ENCODE assay signal across 9 cellular contexts in genomic region chr14:50085570-50086315, GRCh38. TPM values are rescaled to one million over a fixed set of nuclear protein-coding genes. Genes with fewer than 3 reads are reported as not detected.
DNase-seq lines count a peak whose midpoint lies in the region; ATAC-seq, FAIRE-seq and TF ChIP-seq lines count a peak whose summit lies in the region.
"Had no signal": no experiment of that assay in that cellular context is flagged by ENCODE, and none has a peak within 500 bp of the region (broad histone marks: within the 10 kb centered on the region; RNA-seq: fewer than 3 reads in every experiment).

No MANE protein-coding gene starts in this region.

- POLR2A ChIA-PET in H1 (lab: Charles Lee; ENCODE audit: partially characterized antibody): interaction anchor here (0.8 to 1.4 kb wide), 2 partner anchors 22 to 28 kb away, joined by 3 read pairs; no protein-coding TSS in a partner anchor

- no peak overlapping the region for H2BK5ac ChIP-seq in H1 (ENCODE audit: low read depth, low read length)

- H3K4me2 ChIP-seq in H1 (ENCODE audit: insufficient read depth in 1 of 2, low read depth in 2 of 2, low read length in 2 of 2): no peak overlapping the region

- H2AK5ac ChIP-seq in H1 (ENCODE audit: low read depth, low read length): no peak overlapping the region

- intact Hi-C loops in right cardiac atrium (cut with DNase I): no loop called here

- H3K9me3 ChIP-seq in H1 (ENCODE audit: insufficient read depth in 2 of 2, low read depth in 1 of 2, low read length in 1 of 2) (no peaks in the 10 kb centered on the region), right cardiac atrium (ENCODE audit: control insufficient read depth, low read length) (no peaks in the 10 kb centered on the region)

- H3K27me3 Mint-ChIP-seq in IgD-negative memory B cell: no peaks in the 10 kb centered on the region

- H3K4me1 ChIP-seq in H1 (replicated peaks in 1 of 4; ENCODE audit: control insufficient read depth in 3 of 4, insufficient read depth in 4 of 4, low read length in 3 of 4) (no peaks in the 10 kb centered on the region), right cardiac atrium (ENCODE audit: control insufficient read depth, insufficient read depth, low read length) (no peaks in the 10 kb centered on the region)

- H3K27ac Mint-ChIP-seq in IgD-negative memory B cell: peak overlapping the region; percentile 94 to 99 (median 98)

- 0 out of 2 replicates have a peak overlapping the region, but pooled peaks have one; percentile 5 for H2AFZ ChIP-seq in H1 (ENCODE audit: low read length)

- no peak for TF ChIP-seq EP300 in H1 (IDR thresholded peaks at IDR 0.05; ENCODE audit: borderline replicate concordance in 1 of 2, low read depth in 2 of 2, low read length in 2 of 2)

- no peak overlapping the region for H2BK12ac ChIP-seq in H1 (ENCODE audit: low read depth, low read length)

- H2BK120ac ChIP-seq in H1 (replicated peaks; ENCODE audit: low read depth, low read length): no peak overlapping the region

- H2BK15ac ChIP-seq in H1 (ENCODE audit: low read length): no peak overlapping the region

- no peak overlapping the region for H4K91ac ChIP-seq in H1 (replicated peaks; ENCODE audit: insufficient read length, low read length)

- H3K4me1 Mint-ChIP-seq in IgD-negative memory B cell: peaks cover 45 to 71% (median 63%) of the 10 kb centered on the region in 3 donors

- no peaks in the 10 kb centered on the region for H3K79me1 ChIP-seq in H1 (ENCODE audit: low read depth, low read length)

- H3K56ac ChIP-seq in H1 (replicated peaks; ENCODE audit: insufficient read length, low read depth, low read length): no peak overlapping the region

- no peak overlapping the region for H2BK20ac ChIP-seq in H1 (ENCODE audit: low read length)

- H3K4me3 ChIP-seq in H1 (ENCODE audit: extremely low read depth in 1 of 4, insufficient read depth in 2 of 4, low read depth in 3 of 4, low read length in 4 of 4): no peak overlapping the region
- no peak overlapping the region for H3K4me3 ChIP-seq in right cardiac atrium (ENCODE audit: low read length)

- no peaks in the 10 kb centered on the region for H4K20me1 ChIP-seq in H1 (replicated peaks in 1 of 2; ENCODE audit: control insufficient read depth in 1 of 2, insufficient read depth in 2 of 2, low read length in 2 of 2)

- no peak for TF ChIP-seq CTCF in H1 (IDR thresholded peaks at IDR 0.05; ENCODE audit: control extremely low read depth in 1 of 3, insufficient read depth in 1 of 3, low read depth in 1 of 3, low read length in 3 of 3)

- H3K23ac ChIP-seq in H1 (ENCODE audit: insufficient read length): no peak overlapping the region

- H3K27me3 ChIP-seq in H1 (replicated peaks in 1 of 4; ENCODE audit: control insufficient read depth in 3 of 4, extremely low read depth in 1 of 4, insufficient read depth in 3 of 4, low read length in 3 of 4) (no peaks in the 10 kb centered on the region), right cardiac atrium (ENCODE audit: control insufficient read depth, insufficient read depth) (no peaks in the 10 kb centered on the region)

- H3K9me3 Mint-ChIP-seq in IgD-negative memory B cell: peaks cover 0 to 2% (median 0%) of the 10 kb centered on the region in 3 donors

- DNase-seq in GM12891 (ENCODE audit: insufficient read length, low spot score) (no peak), H1 (ENCODE audit: low read depth in 1 of 2, low spot score in 2 of 2) (no peak), NCI-H526 (lab: John Stamatoyannopoulos, UW) (no peak), NCI-H524 (lab: John Stamatoyannopoulos, UW) (no peak), right cardiac atrium (no peak), HuH-7 (ENCODE audit: low spot score) (no peak)

- no peak for TF ChIP-seq RAD21 in H1 (IDR thresholded peaks at IDR 0.05 in 1 of 2, conservative IDR thresholded peaks at IDR 0.05 in 1 of 2; ENCODE audit: low read depth in 2 of 2, low read length in 2 of 2)

- no peaks in the 10 kb centered on the region; the same call in 1 of the 2 replicates for H3K23me2 ChIP-seq in H1 (ENCODE audit: low read depth, low read length)

- H3K18ac ChIP-seq in H1 (ENCODE audit: extremely low read depth, low read length): no peak overlapping the region

- peak overlapping the region; percentile 31; the same call in 1 of the 2 replicates for H4K8ac ChIP-seq in H1 (ENCODE audit: extremely low read depth, insufficient read depth, low read length)

- TF ChIP-seq POLR2A in GM12891 (IDR thresholded peaks at IDR 0.05; ENCODE audit: low read depth, low read length) (no peak), H1 (IDR thresholded peaks at IDR 0.05; ENCODE audit: control extremely low read depth in 1 of 2, low read depth in 2 of 2, low read length in 2 of 2) (no peak)

- H3K27ac ChIP-seq in H1 (ENCODE audit: low read depth, low read length) (no peak overlapping the region), right cardiac atrium (ENCODE audit: low read length) (no peak overlapping the region)

- WGBS in H1 (ENCODE audit: extremely low coverage in 1 of 2, insufficient coverage in 1 of 2, insufficient read length in 1 of 2, insufficient replicate concordance in 2 of 2, low coverage in 1 of 2, low lambda C conversion rate in 2 of 2, missing lambda C conversion rate in 1 of 2), 2 experiments: 88% methylated on average over 10 of the region's 10 CpGs; no CpG with 5 or more reads in 1 of the 2 experiments
- 85% methylated on average over 10 of the region's 10 CpGs for WGBS in right cardiac atrium

- H3K9ac ChIP-seq in H1 (replicated peaks in 1 of 4; ENCODE audit: extremely low read depth in 1 of 4, low read depth in 3 of 4, low read length in 3 of 4): no peak overlapping the region

- no peak overlapping the region for H4K5ac ChIP-seq in H1 (ENCODE audit: insufficient read length, low read depth, low read length)

- ATAC-seq in GM21576 (IDR thresholded peaks at IDR 0.05; ENCODE audit: unreplicated experiment) (peak; percentile 47), right cardiac atrium (no peak)

- H3K79me2 ChIP-seq in H1 (ENCODE audit: control insufficient read depth in 1 of 2, insufficient read depth in 2 of 2, low read length in 2 of 2): no peaks in the 10 kb centered on the region

- peak overlapping the region; percentile 41 to 86 (median 79) for H3K4me3 Mint-ChIP-seq in IgD-negative memory B cell

- no peak overlapping the region for H3K4ac ChIP-seq in H1 (replicated peaks; ENCODE audit: insufficient read length, low read depth, low read length)

- CTCF ChIA-PET in H1 (lab: Charles Lee; ENCODE audit: partially characterized antibody): interaction anchor here (0.6 to 1.2 kb wide), 2 partner anchors 79 to 221 kb away, joined by 3 read pairs; no protein-coding TSS in a partner anchor

- H3K14ac ChIP-seq in H1 (ENCODE audit: insufficient read length): no peak overlapping the region

- no peaks in the 10 kb centered on the region for H3K36me3 ChIP-seq in H1 (ENCODE audit: control insufficient read depth in 2 of 4, insufficient read depth in 4 of 4, low read length in 3 of 4)

- H3K36me3 Mint-ChIP-seq in IgD-negative memory B cell: peaks cover 7% of the 10 kb centered on the region

- FAIRE-seq in GM12891 (lab: Jason Lieb, UNC) (peak; percentile 96), H1 (lab: Jason Lieb, UNC) (no peak)
- FAIRE-seq: keratinocyte had no signal

TF ChIP-seq in GM12891, 5 proteins besides CTCF, POLR2A, EP300 and RAD21:
- TF ChIP-seq POU2F2 (IDR thresholded peaks at IDR 0.05; ENCODE audit: low read depth, low read length) (peak; percentile 77; the same call in 1 of the 2 replicates), POLR2AphosphoS5 (IDR thresholded peaks at IDR 0.05; ENCODE audit: low read depth, low read length) (0 out of 2 replicates have a peak, but pooled peaks have one; percentile 22), TAF1 (IDR thresholded peaks at IDR 0.05; ENCODE audit: low read depth, low read length) (0 out of 2 replicates have a peak, but pooled peaks have one; percentile 12), PAX5 (IDR thresholded peaks at IDR 0.05; ENCODE audit: insufficient read depth, low read length, severe bottlenecking) (peak; percentile 47), SPI1 (IDR thresholded peaks at IDR 0.05; ENCODE audit: low read depth, low read length) (peak; percentile 75)

TF ChIP-seq in H1, 55 proteins besides CTCF, POLR2A, EP300 and RAD21:
- TF ChIP-seq SP1 (IDR thresholded peaks at IDR 0.05; ENCODE audit: low read depth, low read length): no peak
- no peak for TF ChIP-seq SIN3A (conservative IDR thresholded peaks at IDR 0.05 in 1 of 2, IDR thresholded peaks at IDR 0.05 in 1 of 2; ENCODE audit: low read depth in 1 of 2, low read length in 2 of 2)
- TF ChIP-seq CHD2 (IDR thresholded peaks at IDR 0.05; ENCODE audit: low read length): no peak
- TF ChIP-seq RNF2 (IDR thresholded peaks at IDR 0.05; ENCODE audit: borderline replicate concordance, low read depth, low read length, missing control alignments, poor library complexity, severe bottlenecking): no peak
- no peak for TF ChIP-seq MAX (IDR thresholded peaks at IDR 0.05)
- no peak for TF ChIP-seq ZNF274 (IDR thresholded peaks at IDR 0.05; ENCODE audit: borderline replicate concordance, extremely low read depth, low read length)
- no peak for TF ChIP-seq JUND (IDR thresholded peaks at IDR 0.05; ENCODE audit: low read length)
- TF ChIP-seq KDM5A (IDR thresholded peaks at IDR 0.05; ENCODE audit: low read length): no peak
- no peak for TF ChIP-seq GTF2F1 (IDR thresholded peaks at IDR 0.05; ENCODE audit: borderline replicate concordance, low read depth, low read length)
- TF ChIP-seq CEBPB (IDR thresholded peaks at IDR 0.05; ENCODE audit: low read depth, low read length): no peak
- TF ChIP-seq EZH2 (IDR thresholded peaks at IDR 0.05; ENCODE audit: low read depth, low read length, severe bottlenecking): no peak
- no peak for TF ChIP-seq RBBP5 (IDR thresholded peaks at IDR 0.05; ENCODE audit: borderline replicate concordance, low read depth, low read length)
- TF ChIP-seq POU5F1 (IDR thresholded peaks at IDR 0.05; ENCODE audit: low read depth, low read length): no peak
- no peak for TF ChIP-seq MAFK (IDR thresholded peaks at IDR 0.05; ENCODE audit: low read depth, low read length)
TF ChIP-seq in H1: peak in this region for 0.

RNA-seq across cellular contexts. Expression of gene VCPKMT, which starts 30.6 kb away (rescaled TPM):
- 13.1 TPM for polyA plus RNA-seq in GM12891 (2012; ENCODE audit: low read depth, missing spikeins)
- polyA plus RNA-seq in IgD-negative memory B cell (14.0 TPM), H1 (2011; rRNA removed) (3.8 and 4.8 TPM in 2 replicates), right cardiac atrium (3.8 TPM)
- 7.1 and 8.9 TPM in 2 replicates for total RNA-seq in H1 (2021; fragmentation: NEBNext Ultra II Directional; extraction: Animal tissue kit (Norgen Biotek cat#: 25700))
- 6.4 TPM for polyA plus RNA-seq in H1 (2011; cell fraction: cytosol; rRNA removed)
- polyA plus RNA-seq in H1 (2011; cell fraction: nucleus; rRNA removed): 11.6 TPM
- 6.0 to 10.5 TPM (median 6.5 TPM) in 4 replicates for polyA plus RNA-seq in H1 (2012, experiment 1 of 2)
- 1.3 TPM for polyA plus RNA-seq in H1 (2012, experiment 2 of 2)
- 8.4 TPM for polyA plus RNA-seq in H1 (2013, experiment 1 of 2)
- polyA plus RNA-seq in H1 (2013, experiment 2 of 2): 8.8 TPM
- 2.5 and 2.8 TPM in 2 replicates for polyA minus RNA-seq in H1 (2011; rRNA and poly(A)+ RNA removed)
- 3.4 TPM for polyA minus RNA-seq in H1 (2011; cell fraction: cytosol; rRNA and poly(A)+ RNA removed)
- 8.9 TPM for polyA minus RNA-seq in H1 (2011; cell fraction: nucleus; rRNA and poly(A)+ RNA removed)
- total RNA-seq in right cardiac atrium: 1 to 10 TPM; 2.8 to 4.3 (median 3.3) TPM
